ENCODE assay signal across 1 cellular context in the genomic region with DNA sequence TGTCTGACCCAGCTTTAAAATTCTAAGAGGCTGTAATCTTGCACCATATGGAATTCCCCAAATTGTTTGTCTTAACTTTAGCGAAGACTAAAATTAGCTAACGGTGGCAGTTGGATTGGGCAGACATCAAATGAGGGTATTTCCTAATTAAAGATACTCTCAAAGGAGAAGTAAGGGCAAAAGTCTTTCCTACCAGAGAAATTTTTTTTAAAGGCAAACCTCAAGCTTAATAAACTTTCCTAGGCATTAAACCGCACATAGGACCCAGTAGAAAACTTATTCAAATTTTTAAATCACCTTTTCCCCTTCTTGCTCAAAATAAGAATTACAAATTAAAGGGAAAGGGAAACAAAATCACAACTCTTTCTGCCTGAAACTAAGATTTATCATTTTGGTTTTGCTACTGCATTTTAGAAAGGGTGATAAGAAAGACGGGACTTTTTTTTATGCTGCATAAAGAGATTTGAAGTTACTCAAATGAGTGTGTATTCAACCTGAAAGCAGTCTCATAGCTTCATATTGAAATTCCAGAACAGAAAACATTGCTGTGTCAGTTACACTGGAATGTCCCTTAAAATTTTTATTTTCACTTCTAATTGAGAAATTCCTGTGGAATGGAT.
A peak's percentile ranks its signal among the peaks of the same experiment; 100 is the strongest.
TF ChIP-seq lines count a peak whose summit lies in the region.

No MANE protein-coding gene starts in this region.

TF ChIP-seq in GM12878, 131 proteins besides CTCF, POLR2A, EP300 and RAD21 (continued from another document and continues in another):
- TF ChIP-seq MEF2B (IDR thresholded peaks at IDR 0.05; ENCODE audit: partially characterized antibody, poor library complexity, severe bottlenecking) = peak; percentile 82
- no peak for TF ChIP-seq CHD4 (IDR thresholded peaks at IDR 0.05)
- no peak for TF ChIP-seq CBX3 (IDR thresholded peaks at IDR 0.05; ENCODE audit: borderline replicate concordance, low read depth)
- TF ChIP-seq, protein P1, sequence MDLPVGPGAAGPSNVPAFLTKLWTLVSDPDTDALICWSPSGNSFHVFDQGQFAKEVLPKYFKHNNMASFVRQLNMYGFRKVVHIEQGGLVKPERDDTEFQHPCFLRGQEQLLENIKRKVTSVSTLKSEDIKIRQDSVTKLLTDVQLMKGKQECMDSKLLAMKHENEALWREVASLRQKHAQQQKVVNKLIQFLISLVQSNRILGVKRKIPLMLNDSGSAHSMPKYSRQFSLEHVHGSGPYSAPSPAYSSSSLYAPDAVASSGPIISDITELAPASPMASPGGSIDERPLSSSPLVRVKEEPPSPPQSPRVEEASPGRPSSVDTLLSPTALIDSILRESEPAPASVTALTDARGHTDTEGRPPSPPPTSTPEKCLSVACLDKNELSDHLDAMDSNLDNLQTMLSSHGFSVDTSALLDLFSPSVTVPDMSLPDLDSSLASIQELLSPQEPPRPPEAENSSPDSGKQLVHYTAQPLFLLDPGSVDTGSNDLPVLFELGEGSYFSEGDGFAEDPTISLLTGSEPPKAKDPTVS (IDR thresholded peaks at IDR 0.05; ENCODE audit: low read depth, low read length) = no peak
- TF ChIP-seq STAT1 (conservative IDR thresholded peaks at IDR 0.05) = no peak
- TF ChIP-seq MEF2A (IDR thresholded peaks at IDR 0.05; ENCODE audit: insufficient read depth, low read depth, low read length) = peak; percentile 47; the same call in 1 of the 2 replicates
- 0 out of 2 replicates have a peak, but pooled peaks have one; percentile 25 for TF ChIP-seq EED (IDR thresholded peaks at IDR 0.05; ENCODE audit: low read depth)
- no peak for TF ChIP-seq FOS (IDR thresholded peaks at IDR 0.05; ENCODE audit: borderline replicate concordance, extremely low read depth, insufficient read length)
- TF ChIP-seq MYB (IDR thresholded peaks at IDR 0.05; ENCODE audit: borderline replicate concordance, low read depth, low read length) = no peak
- TF ChIP-seq, protein P2, sequence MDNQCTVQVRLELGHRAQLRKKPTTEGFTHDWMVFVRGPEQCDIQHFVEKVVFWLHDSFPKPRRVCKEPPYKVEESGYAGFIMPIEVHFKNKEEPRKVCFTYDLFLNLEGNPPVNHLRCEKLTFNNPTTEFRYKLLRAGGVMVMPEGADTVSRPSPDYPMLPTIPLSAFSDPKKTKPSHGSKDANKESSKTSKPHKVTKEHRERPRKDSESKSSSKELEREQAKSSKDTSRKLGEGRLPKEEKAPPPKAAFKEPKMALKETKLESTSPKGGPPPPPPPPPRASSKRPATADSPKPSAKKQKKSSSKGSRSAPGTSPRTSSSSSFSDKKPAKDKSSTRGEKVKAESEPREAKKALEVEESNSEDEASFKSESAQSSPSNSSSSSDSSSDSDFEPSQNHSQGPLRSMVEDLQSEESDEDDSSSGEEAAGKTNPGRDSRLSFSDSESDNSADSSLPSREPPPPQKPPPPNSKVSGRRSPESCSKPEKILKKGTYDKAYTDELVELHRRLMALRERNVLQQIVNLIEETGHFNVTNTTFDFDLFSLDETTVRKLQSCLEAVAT (IDR thresholded peaks at IDR 0.05) = peak; percentile 82
- no peak; the same call in 1 of the 2 replicates for TF ChIP-seq ZNF384 (IDR thresholded peaks at IDR 0.05; ENCODE audit: borderline replicate concordance, low read depth, low read length)
- TF ChIP-seq RB1 (IDR thresholded peaks at IDR 0.05; ENCODE audit: borderline replicate concordance) = no peak
- no peak for TF ChIP-seq SUPT20H (IDR thresholded peaks at IDR 0.05; ENCODE audit: borderline replicate concordance, control insufficient read depth, low read depth, low read length)
- TF ChIP-seq NFXL1 (IDR thresholded peaks at IDR 0.05; ENCODE audit: borderline replicate concordance) = no peak
- peak; percentile 76 for TF ChIP-seq ATF7 (IDR thresholded peaks at IDR 0.05; ENCODE audit: low read depth)
- peak; percentile 90 for TF ChIP-seq RUNX3 (IDR thresholded peaks at IDR 0.05; ENCODE audit: low read length)
- TF ChIP-seq JUND (IDR thresholded peaks at IDR 0.05; ENCODE audit: low read depth, low read length) = peak; percentile 51; the same call in 1 of the 2 replicates
- TF ChIP-seq ZNF24 (IDR thresholded peaks at IDR 0.05) = no peak; the same call in 1 of the 2 replicates
- TF ChIP-seq BMI1 (IDR thresholded peaks at IDR 0.05; ENCODE audit: borderline replicate concordance) = peak; percentile 74
- TF ChIP-seq SMARCA5 (IDR thresholded peaks at IDR 0.05) = no peak
- TF ChIP-seq RAD51 (IDR thresholded peaks at IDR 0.05) = 0 out of 2 replicates have a peak, but pooled peaks have one; percentile 18
- no peak; the same call in 1 of the 2 replicates for TF ChIP-seq CBFB (IDR thresholded peaks at IDR 0.05; ENCODE audit: low read depth)
- no peak for TF ChIP-seq LARP7 (IDR thresholded peaks at IDR 0.05)
- TF ChIP-seq, protein P3, sequence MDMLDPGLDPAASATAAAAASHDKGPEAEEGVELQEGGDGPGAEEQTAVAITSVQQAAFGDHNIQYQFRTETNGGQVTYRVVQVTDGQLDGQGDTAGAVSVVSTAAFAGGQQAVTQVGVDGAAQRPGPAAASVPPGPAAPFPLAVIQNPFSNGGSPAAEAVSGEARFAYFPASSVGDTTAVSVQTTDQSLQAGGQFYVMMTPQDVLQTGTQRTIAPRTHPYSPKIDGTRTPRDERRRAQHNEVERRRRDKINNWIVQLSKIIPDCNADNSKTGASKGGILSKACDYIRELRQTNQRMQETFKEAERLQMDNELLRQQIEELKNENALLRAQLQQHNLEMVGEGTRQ (IDR thresholded peaks at IDR 0.05; ENCODE audit: borderline replicate concordance, low read depth, low read length) = no peak
- TF ChIP-seq, protein P4, sequence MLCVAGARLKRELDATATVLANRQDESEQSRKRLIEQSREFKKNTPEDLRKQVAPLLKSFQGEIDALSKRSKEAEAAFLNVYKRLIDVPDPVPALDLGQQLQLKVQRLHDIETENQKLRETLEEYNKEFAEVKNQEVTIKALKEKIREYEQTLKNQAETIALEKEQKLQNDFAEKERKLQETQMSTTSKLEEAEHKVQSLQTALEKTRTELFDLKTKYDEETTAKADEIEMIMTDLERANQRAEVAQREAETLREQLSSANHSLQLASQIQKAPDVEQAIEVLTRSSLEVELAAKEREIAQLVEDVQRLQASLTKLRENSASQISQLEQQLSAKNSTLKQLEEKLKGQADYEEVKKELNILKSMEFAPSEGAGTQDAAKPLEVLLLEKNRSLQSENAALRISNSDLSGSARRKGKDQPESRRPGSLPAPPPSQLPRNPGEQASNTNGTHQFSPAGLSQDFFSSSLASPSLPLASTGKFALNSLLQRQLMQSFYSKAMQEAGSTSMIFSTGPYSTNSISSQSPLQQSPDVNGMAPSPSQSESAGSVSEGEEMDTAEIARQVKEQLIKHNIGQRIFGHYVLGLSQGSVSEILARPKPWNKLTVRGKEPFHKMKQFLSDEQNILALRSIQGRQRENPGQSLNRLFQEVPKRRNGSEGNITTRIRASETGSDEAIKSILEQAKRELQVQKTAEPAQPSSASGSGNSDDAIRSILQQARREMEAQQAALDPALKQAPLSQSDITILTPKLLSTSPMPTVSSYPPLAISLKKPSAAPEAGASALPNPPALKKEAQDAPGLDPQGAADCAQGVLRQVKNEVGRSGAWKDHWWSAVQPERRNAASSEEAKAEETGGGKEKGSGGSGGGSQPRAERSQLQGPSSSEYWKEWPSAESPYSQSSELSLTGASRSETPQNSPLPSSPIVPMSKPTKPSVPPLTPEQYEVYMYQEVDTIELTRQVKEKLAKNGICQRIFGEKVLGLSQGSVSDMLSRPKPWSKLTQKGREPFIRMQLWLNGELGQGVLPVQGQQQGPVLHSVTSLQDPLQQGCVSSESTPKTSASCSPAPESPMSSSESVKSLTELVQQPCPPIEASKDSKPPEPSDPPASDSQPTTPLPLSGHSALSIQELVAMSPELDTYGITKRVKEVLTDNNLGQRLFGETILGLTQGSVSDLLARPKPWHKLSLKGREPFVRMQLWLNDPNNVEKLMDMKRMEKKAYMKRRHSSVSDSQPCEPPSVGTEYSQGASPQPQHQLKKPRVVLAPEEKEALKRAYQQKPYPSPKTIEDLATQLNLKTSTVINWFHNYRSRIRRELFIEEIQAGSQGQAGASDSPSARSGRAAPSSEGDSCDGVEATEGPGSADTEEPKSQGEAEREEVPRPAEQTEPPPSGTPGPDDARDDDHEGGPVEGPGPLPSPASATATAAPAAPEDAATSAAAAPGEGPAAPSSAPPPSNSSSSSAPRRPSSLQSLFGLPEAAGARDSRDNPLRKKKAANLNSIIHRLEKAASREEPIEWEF (IDR thresholded peaks at IDR 0.05; ENCODE audit: insufficient replicate concordance, low read depth, low read length) = no peak
- TF ChIP-seq, protein P5, sequence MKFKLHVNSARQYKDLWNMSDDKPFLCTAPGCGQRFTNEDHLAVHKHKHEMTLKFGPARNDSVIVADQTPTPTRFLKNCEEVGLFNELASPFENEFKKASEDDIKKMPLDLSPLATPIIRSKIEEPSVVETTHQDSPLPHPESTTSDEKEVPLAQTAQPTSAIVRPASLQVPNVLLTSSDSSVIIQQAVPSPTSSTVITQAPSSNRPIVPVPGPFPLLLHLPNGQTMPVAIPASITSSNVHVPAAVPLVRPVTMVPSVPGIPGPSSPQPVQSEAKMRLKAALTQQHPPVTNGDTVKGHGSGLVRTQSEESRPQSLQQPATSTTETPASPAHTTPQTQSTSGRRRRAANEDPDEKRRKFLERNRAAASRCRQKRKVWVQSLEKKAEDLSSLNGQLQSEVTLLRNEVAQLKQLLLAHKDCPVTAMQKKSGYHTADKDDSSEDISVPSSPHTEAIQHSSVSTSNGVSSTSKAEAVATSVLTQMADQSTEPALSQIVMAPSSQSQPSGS (IDR thresholded peaks at IDR 0.05; ENCODE audit: low read length) = peak; percentile 91
- TF ChIP-seq, protein P6, sequence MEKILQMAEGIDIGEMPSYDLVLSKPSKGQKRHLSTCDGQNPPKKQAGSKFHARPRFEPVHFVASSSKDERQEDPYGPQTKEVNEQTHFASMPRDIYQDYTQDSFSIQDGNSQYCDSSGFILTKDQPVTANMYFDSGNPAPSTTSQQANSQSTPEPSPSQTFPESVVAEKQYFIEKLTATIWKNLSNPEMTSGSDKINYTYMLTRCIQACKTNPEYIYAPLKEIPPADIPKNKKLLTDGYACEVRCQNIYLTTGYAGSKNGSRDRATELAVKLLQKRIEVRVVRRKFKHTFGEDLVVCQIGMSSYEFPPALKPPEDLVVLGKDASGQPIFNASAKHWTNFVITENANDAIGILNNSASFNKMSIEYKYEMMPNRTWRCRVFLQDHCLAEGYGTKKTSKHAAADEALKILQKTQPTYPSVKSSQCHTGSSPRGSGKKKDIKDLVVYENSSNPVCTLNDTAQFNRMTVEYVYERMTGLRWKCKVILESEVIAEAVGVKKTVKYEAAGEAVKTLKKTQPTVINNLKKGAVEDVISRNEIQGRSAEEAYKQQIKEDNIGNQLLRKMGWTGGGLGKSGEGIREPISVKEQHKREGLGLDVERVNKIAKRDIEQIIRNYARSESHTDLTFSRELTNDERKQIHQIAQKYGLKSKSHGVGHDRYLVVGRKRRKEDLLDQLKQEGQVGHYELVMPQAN (conservative IDR thresholded peaks at IDR 0.05) = no peak
- TF ChIP-seq, protein P7, sequence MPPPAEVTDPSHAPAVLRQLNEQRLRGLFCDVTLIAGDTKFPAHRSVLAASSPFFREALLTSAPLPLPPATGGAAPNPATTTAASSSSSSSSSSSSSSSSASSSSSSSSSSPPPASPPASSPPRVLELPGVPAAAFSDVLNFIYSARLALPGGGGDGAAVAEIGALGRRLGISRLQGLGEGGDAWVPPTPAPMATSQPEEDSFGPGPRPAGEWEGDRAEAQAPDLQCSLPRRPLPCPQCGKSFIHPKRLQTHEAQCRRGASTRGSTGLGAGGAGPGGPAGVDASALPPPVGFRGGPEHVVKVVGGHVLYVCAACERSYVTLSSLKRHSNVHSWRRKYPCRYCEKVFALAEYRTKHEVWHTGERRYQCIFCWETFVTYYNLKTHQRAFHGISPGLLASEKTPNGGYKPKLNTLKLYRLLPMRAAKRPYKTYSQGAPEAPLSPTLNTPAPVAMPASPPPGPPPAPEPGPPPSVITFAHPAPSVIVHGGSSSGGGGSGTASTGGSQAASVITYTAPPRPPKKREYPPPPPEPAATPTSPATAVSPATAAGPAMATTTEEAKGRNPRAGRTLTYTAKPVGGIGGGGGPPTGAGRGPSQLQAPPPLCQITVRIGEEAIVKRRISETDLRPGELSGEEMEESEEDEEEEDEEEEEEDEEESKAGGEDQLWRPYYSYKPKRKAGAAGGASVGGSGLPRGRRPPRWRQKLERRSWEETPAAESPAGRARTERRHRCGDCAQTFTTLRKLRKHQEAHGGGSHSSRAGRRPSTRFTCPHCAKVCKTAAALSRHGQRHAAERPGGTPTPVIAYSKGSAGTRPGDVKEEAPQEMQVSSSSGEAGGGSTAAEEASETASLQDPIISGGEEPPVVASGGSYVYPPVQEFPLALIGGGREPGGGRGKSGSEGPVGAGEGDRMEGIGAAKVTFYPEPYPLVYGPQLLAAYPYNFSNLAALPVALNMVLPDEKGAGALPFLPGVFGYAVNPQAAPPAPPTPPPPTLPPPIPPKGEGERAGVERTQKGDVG (CRISPR knock-in tag; IDR thresholded peaks at IDR 0.05) = no peak
- TF ChIP-seq POLR2AphosphoS2 (IDR thresholded peaks at IDR 0.05; ENCODE audit: low read depth, low read length) = no peak
- TF ChIP-seq SUZ12 (IDR thresholded peaks at IDR 0.05; ENCODE audit: unreplicated experiment) = no peak
- 0 out of 2 replicates have a peak, but pooled peaks have one; percentile 54 for TF ChIP-seq SREBF1 (IDR thresholded peaks at IDR 0.05; ENCODE audit: low read length)
- no peak for TF ChIP-seq FOXK2 (IDR thresholded peaks at IDR 0.05)
- TF ChIP-seq DPF2 (IDR thresholded peaks at IDR 0.05) = peak; percentile 87
- peak; percentile 97 for TF ChIP-seq IKZF1 (conservative IDR thresholded peaks at IDR 0.05)
- no peak for TF ChIP-seq BRCA1 (IDR thresholded peaks at IDR 0.05; ENCODE audit: low read depth, low read length)
- TF ChIP-seq CHD2 (IDR thresholded peaks at IDR 0.05; ENCODE audit: borderline replicate concordance, low read depth, low read length) = no peak
- no peak for TF ChIP-seq SP1 (IDR thresholded peaks at IDR 0.05; ENCODE audit: low read depth, low read length)
- TF ChIP-seq NR2F1 (conservative IDR thresholded peaks at IDR 0.05) = peak; percentile 94
- TF ChIP-seq, protein P8, sequence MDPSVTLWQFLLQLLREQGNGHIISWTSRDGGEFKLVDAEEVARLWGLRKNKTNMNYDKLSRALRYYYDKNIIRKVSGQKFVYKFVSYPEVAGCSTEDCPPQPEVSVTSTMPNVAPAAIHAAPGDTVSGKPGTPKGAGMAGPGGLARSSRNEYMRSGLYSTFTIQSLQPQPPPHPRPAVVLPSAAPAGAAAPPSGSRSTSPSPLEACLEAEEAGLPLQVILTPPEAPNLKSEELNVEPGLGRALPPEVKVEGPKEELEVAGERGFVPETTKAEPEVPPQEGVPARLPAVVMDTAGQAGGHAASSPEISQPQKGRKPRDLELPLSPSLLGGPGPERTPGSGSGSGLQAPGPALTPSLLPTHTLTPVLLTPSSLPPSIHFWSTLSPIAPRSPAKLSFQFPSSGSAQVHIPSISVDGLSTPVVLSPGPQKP (IDR thresholded peaks at IDR 0.05; ENCODE audit: low read depth, low read length) = no peak
- TF ChIP-seq IKZF2 (IDR thresholded peaks at IDR 0.05) = peak; percentile 95 to 97
- TF ChIP-seq MTA3 (IDR thresholded peaks at IDR 0.05; ENCODE audit: borderline replicate concordance, low read length) = no peak
- TF ChIP-seq YY1 (IDR thresholded peaks at IDR 0.05; ENCODE audit: low read depth, low read length) = no peak
- TF ChIP-seq ZBED1 (IDR thresholded peaks at IDR 0.05; ENCODE audit: borderline replicate concordance) = peak; percentile 58; the same call in 1 of the 2 replicates
